ENCODE assay signal across 1 cellular context in the genomic region with DNA sequence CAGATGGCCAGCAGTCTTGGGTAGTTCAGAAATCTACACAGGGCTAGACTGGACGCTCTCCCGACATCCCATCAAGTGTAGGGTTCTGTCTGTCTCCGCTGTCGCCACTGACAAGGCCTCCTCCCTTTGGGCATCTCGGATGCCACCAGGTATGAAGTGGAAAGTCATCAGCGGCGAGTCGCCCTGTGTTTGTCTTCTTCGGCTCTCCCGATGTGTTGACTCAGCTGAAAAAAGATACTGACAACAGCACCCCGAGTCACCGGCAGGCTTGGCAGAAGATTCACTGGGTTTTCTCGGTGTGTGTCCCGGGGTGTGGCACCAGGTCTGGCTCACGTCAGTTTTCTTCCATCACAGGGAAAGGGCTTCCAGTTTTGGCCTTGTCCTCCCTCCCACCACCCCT.
TF ChIP-seq lines count a peak whose summit lies in the region.

No MANE protein-coding gene starts in this region.

TF ChIP-seq in HepG2, 621 proteins besides CTCF, POLR2A, EP300 and RAD21:
- TF ChIP-seq, protein P1, sequence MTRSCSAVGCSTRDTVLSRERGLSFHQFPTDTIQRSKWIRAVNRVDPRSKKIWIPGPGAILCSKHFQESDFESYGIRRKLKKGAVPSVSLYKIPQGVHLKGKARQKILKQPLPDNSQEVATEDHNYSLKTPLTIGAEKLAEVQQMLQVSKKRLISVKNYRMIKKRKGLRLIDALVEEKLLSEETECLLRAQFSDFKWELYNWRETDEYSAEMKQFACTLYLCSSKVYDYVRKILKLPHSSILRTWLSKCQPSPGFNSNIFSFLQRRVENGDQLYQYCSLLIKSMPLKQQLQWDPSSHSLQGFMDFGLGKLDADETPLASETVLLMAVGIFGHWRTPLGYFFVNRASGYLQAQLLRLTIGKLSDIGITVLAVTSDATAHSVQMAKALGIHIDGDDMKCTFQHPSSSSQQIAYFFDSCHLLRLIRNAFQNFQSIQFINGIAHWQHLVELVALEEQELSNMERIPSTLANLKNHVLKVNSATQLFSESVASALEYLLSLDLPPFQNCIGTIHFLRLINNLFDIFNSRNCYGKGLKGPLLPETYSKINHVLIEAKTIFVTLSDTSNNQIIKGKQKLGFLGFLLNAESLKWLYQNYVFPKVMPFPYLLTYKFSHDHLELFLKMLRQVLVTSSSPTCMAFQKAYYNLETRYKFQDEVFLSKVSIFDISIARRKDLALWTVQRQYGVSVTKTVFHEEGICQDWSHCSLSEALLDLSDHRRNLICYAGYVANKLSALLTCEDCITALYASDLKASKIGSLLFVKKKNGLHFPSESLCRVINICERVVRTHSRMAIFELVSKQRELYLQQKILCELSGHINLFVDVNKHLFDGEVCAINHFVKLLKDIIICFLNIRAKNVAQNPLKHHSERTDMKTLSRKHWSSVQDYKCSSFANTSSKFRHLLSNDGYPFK (CRISPR knock-in tag; IDR thresholded peaks at IDR 0.05; ENCODE audit: borderline replicate concordance) = no peak
- TF ChIP-seq MAFK (conservative IDR thresholded peaks at IDR 0.05 in 1 of 2, IDR thresholded peaks at IDR 0.05 in 1 of 2; ENCODE audit: low read length in 2 of 2) = peak; percentile 41 to 56; a peak in 2 of 4 replicates
